Comparison of ENCODE assay signal across 1 cellular context in genomic region chrX:153887385-153887784, GRCh38.
TF ChIP-seq lines count a peak whose summit lies in the region.

No MANE protein-coding gene starts in this region.

TF ChIP-seq in H1, 55 proteins besides CTCF, POLR2A, EP300 and RAD21:
- TF ChIP-seq GABPA (IDR thresholded peaks at IDR 0.05; ENCODE audit: borderline replicate concordance, insufficient read depth, low read length) (no peak), POLR2AphosphoS5 (IDR thresholded peaks at IDR 0.05; ENCODE audit: low read depth, low read length) (no peak), FOSL1 (IDR thresholded peaks at IDR 0.05; ENCODE audit: insufficient read depth, low read depth, low read length) (no peak), SRF (IDR thresholded peaks at IDR 0.05; ENCODE audit: low read depth, low read length) (no peak), ZNF274 (IDR thresholded peaks at IDR 0.05; ENCODE audit: borderline replicate concordance, extremely low read depth, low read length) (no peak), KDM5A (IDR thresholded peaks at IDR 0.05; ENCODE audit: low read length) (no peak), RBBP5 (IDR thresholded peaks at IDR 0.05; ENCODE audit: borderline replicate concordance, low read depth, low read length) (no peak), EZH2 (IDR thresholded peaks at IDR 0.05; ENCODE audit: low read depth, low read length, severe bottlenecking) (no peak), RXRA (IDR thresholded peaks at IDR 0.05; ENCODE audit: insufficient read depth, low read depth, low read length) (no peak), CHD2 (IDR thresholded peaks at IDR 0.05; ENCODE audit: low read length) (no peak)
TF ChIP-seq in H1: peak in this region for 0.
